9 cellular contexts compared by ENCODE assay signal in genomic region chr12:57342207-57342691, GRCh38.
A peak's percentile ranks its signal among the peaks of the same experiment; 100 is the strongest.
DNase-seq lines count a peak whose midpoint lies in the region; ATAC-seq and TF ChIP-seq lines count a peak whose summit lies in the region.
"Had no signal": no experiment of that assay in that cellular context is flagged by ENCODE, and none has a peak within 500 bp of the region (broad histone marks: within the 10 kb centered on the region; RNA-seq: fewer than 3 reads in every experiment).

No MANE protein-coding gene starts in this region.

- H3K9me3 Mint-ChIP-seq in memory B cell: peaks cover 1% of the 10 kb centered on the region

- no TSS peak for BruUV-seq in A673 (replicated peaks; lab: Mats Ljungman, UMichigan)

- H3K27me3 Mint-ChIP-seq in memory B cell: no peaks in the 10 kb centered on the region

- H3K4me3 Mint-ChIP-seq in memory B cell: no peak overlapping the region

- no peaks in the 10 kb centered on the region for H3K9me3 ChIP-seq in A673 (ENCODE audit: low read depth, low read length, poor library complexity, severe bottlenecking)

- H3K4me1 Mint-ChIP-seq in memory B cell: peaks cover 9% of the 10 kb centered on the region

- ATAC-seq in memory B cell (ENCODE audit: low read depth) (no peak), GM18909 (IDR thresholded peaks at IDR 0.05; ENCODE audit: poor library complexity, unreplicated experiment) (no peak), GM21515 (IDR thresholded peaks at IDR 0.05; ENCODE audit: unreplicated experiment) (no peak)

- no peaks in the 10 kb centered on the region for H3K27me3 ChIP-seq in A673 (replicated peaks; ENCODE audit: insufficient read depth, low read depth, low read length, poor library complexity)

- H3K36me3 ChIP-seq in A673 (ENCODE audit: insufficient read depth, low read length, poor library complexity, severe bottlenecking): no peaks in the 10 kb centered on the region

- TF ChIP-seq CTCF in A673 (conservative IDR thresholded peaks at IDR 0.05; ENCODE audit: low read depth, low read length) (no peak), coronary artery (IDR thresholded peaks at IDR 0.05) (no peak)

- CTCF ChIA-PET in A673 (lab: Charles Lee): interaction anchor here (1.8 kb wide), 1 partner anchor 35 kb away, joined by 7 read pairs; no protein-coding TSS in a partner anchor

- DNase-seq in A673 (ENCODE audit: low spot score): peak; percentile 67
- DNase-seq in NCI-H1694 treated with DMSO at 0.1 percent for 48 hours (lab: John Stamatoyannopoulos, UW): peak; percentile 53
- DNase-seq in coronary artery (ENCODE audit: low spot score): no peak
- no peak for DNase-seq in memory B cell (ENCODE audit: low spot score in 2 of 2)
- DNase-seq in COLO829 (ENCODE audit: low spot score): no peak
- no peak for DNase-seq in middle frontal gyrus (ENCODE audit: extremely low spot score, low spot score)

- H3K27ac Mint-ChIP-seq in memory B cell: peak overlapping the region; percentile 19

- peaks cover 35% of the 10 kb centered on the region for H3K4me1 ChIP-seq in A673 (ENCODE audit: insufficient read depth, low read length, poor library complexity, severe bottlenecking)

- POLR2A ChIA-PET in A673 (lab: Charles Lee; ENCODE audit: low non-redundant PET): interaction anchor here (0.7 kb wide), 1 partner anchor 34 kb away, joined by 3 read pairs; no protein-coding TSS in a partner anchor

- H3K4me3 ChIP-seq in A673 (ENCODE audit: low read depth, low read length, poor library complexity, severe bottlenecking): no peak overlapping the region
- peak overlapping the region; percentile 30 for H3K4me3 ChIP-seq in coronary artery

- peak overlapping the region; percentile 57 for H3K27ac ChIP-seq in A673 (ENCODE audit: low read depth, low read length, poor library complexity, severe bottlenecking)
- peak overlapping the region in 1 of 2 donors; percentile 22 for H3K27ac ChIP-seq in coronary artery
- H3K27ac ChIP-seq: epithelial cell of prostate had no signal

- intact Hi-C loops in A673 (cut with micrococcal nuclease; ENCODE audit: unreplicated experiment): no loop called here

- peaks cover 30% of the 10 kb centered on the region for H3K36me3 Mint-ChIP-seq in memory B cell

Comparison
In these comparisons a context has a peak if more than half of its experiments do, and no peak if none do; other contexts are left out.
1. DNase-seq: peak in A673 (single experiment) and NCI-H1694 treated with DMSO at 0.1 percent for 48 hours (single experiment); none in coronary artery (single experiment), memory B cell (0 of 2), COLO829 (single experiment) and middle frontal gyrus (single experiment).